In the genomic region with DNA sequence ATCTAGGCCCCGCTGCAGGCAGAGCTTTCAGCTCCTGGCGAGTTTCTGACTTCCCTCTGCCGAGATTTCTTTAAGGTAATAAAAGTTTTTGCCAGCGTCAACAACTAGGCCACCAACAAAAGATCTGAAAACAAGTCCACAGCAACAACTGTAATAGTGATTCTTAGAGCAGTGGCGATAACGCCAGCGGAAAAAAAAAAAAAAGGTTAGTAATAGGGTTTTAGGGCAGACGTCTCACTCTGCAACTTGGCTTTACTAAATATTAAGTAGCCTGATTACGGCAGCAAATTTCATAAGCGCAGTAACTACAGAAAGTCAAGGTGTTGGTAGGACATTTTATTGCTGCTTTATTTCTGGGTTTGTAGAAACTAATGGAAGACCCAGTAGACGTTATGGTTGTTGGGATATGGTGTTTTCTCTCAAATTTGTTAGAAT, we compare ENCODE assay signal across 1 cellular context.
A peak's percentile ranks its signal among the peaks of the same experiment; 100 is the strongest.
TF ChIP-seq lines count a peak whose summit lies in the region.

No MANE protein-coding gene starts in this region.

TF ChIP-seq in A549, 52 proteins besides CTCF, POLR2A, EP300 and RAD21 (continued from another document):
- TF ChIP-seq MYC (IDR thresholded peaks at IDR 0.05; ENCODE audit: borderline replicate concordance, low read length) (no peak), ZNF302 (CRISPR knock-in tag; IDR thresholded peaks at IDR 0.05) (no peak), RARB (CRISPR knock-in tag; IDR thresholded peaks at IDR 0.05) (no peak), FOSB (CRISPR knock-in tag; IDR thresholded peaks at IDR 0.05) (no peak), MAZ (IDR thresholded peaks at IDR 0.05; ENCODE audit: borderline replicate concordance, low read depth, low read length) (no peak), TP53 (CRISPR knock-in tag; IDR thresholded peaks at IDR 0.05) (0 out of 2 replicates have a peak, but pooled peaks have one; percentile 42)
TF ChIP-seq in A549: peak in this region for 3.
